24 cellular contexts compared by ENCODE assay signal in genomic region chr2:77797088-77797487, GRCh38.
"Had no signal": no experiment of that assay in that cellular context is flagged by ENCODE, and none has a peak within 500 bp of the region (broad histone marks: within the 10 kb centered on the region; RNA-seq: fewer than 3 reads in every experiment).

No MANE protein-coding gene starts in this region.

- H3K9me3 ChIP-seq: colonic mucosa, esophagus squamous epithelium, gastroesophageal sphincter had no signal

- H3K4me3 ChIP-seq: colonic mucosa, esophagus squamous epithelium, gastroesophageal sphincter had no signal

- H3K27me3 ChIP-seq: brain microvascular endothelial cell, colonic mucosa, esophagus squamous epithelium, gastroesophageal sphincter had no signal

- H3K27ac ChIP-seq: brain microvascular endothelial cell, colonic mucosa, epithelial cell of prostate, esophagus squamous epithelium, gastroesophageal sphincter had no signal

- H3K4me1 ChIP-seq: colonic mucosa, esophagus squamous epithelium, gastroesophageal sphincter had no signal

- H3K36me3 ChIP-seq: brain microvascular endothelial cell, colonic mucosa, esophagus squamous epithelium, gastroesophageal sphincter had no signal

- DNase-seq: activated CD4-positive, alpha-beta memory T cell treated with anti-CD3 and anti-CD28 coated beads, Interleukin-2, amount 10 ng/mL, durations not matched to agents 7 days and 5 days; activated CD4-positive, alpha-beta T cell treated with anti-CD3 and anti-CD28 coated beads for 1 hour; activated CD4-positive, alpha-beta T cell treated with anti-CD3 and anti-CD28 coated beads for 4 hours; activated CD4-positive, alpha-beta T cell treated with anti-CD3 and anti-CD28 coated beads, Interleukin-2, amount 10 ng/mL, durations not matched to agents 7 days and 5 days; activated CD4-positive, alpha-beta T cell treated with anti-CD3 and anti-CD28 coated beads, Interleukin-2, amount 50 U/mL, for 4 hours; activated CD8-positive, alpha-beta memory T cell treated with anti-CD3 and anti-CD28 coated beads, Interleukin-2, amount 50 U/mL, for 48 hours; activated gamma-delta T cell treated with Interleukin-2 at 50 U/mL for 16 hours; activated naive CD4-positive, alpha-beta T cell treated with anti-CD3 and anti-CD28 coated beads, Interleukin-2, amount 50 U/mL, for 16 hours; activated naive CD4-positive, alpha-beta T cell treated with Interleukin-2 at 50 U/mL for 16 hours; activated T-cell treated with anti-CD3 and anti-CD28 coated beads for 4 hours; activated T-cell treated with anti-CD3 and anti-CD28 coated beads, Interleukin-2, amount 50 U/mL, for 24 hours; activated T-cell treated with anti-CD3 and anti-CD28 coated beads, Interleukin-2, amount 50 U/mL, for 72 hours; amniotic stem cell; anterior cingulate cortex; brain microvascular endothelial cell; central memory CD4-positive, alpha-beta T cell; cerebellar nuclear complex; colonic mucosa; effector CD8-positive, alpha-beta T cell; esophagus squamous epithelium; foreskin melanocyte; T-helper 2 cell had no signal
